15 cellular contexts compared by ENCODE assay signal in genomic region chr5:135007749-135008363, GRCh38. TPM values are rescaled to one million over a fixed set of nuclear protein-coding genes. Genes with fewer than 3 reads are reported as not detected.
DNase-seq lines count a peak whose midpoint lies in the region; ATAC-seq and TF ChIP-seq lines count a peak whose summit lies in the region.
"Had no signal": no experiment of that assay in that cellular context is flagged by ENCODE, and none has a peak within 500 bp of the region (broad histone marks: within the 10 kb centered on the region; RNA-seq: fewer than 3 reads in every experiment).

No MANE protein-coding gene starts in this region.

- no peak for ATAC-seq in GM18868 (IDR thresholded peaks at IDR 0.05; ENCODE audit: unreplicated experiment)
- ATAC-seq: A549, K562 had no signal

- H3K9me3 Mint-ChIP-seq in endodermal cell = no peaks in the 10 kb centered on the region
- H3K9me3 Mint-ChIP-seq in osteocyte (ENCODE audit: unreplicated experiment) = no peaks in the 10 kb centered on the region
- H3K9me3 Mint-ChIP-seq: CD8-positive, alpha-beta memory T cell; HFFc6 had no signal

- no peaks in the 10 kb centered on the region for H3K9me3 ChIP-seq in endodermal cell (ENCODE audit: control insufficient read depth, low read length)
- no peaks in the 10 kb centered on the region for H3K9me3 ChIP-seq in osteoblast (ENCODE audit: low read depth, low read length)
- H3K9me3 ChIP-seq: A549, HAP-1 had no signal

- H3K4me2 ChIP-seq in osteoblast (ENCODE audit: insufficient read depth, low read length) = no peak overlapping the region
- H3K4me2 ChIP-seq: A549 had no signal

- H3K4me3 Mint-ChIP-seq in endodermal cell (no peak overlapping the region), osteocyte (ENCODE audit: unreplicated experiment) (no peak overlapping the region)
- H3K4me3 Mint-ChIP-seq: CD8-positive, alpha-beta memory T cell; HFFc6 had no signal

- no peaks in the 10 kb centered on the region for H3K36me3 Mint-ChIP-seq in endodermal cell (ENCODE audit: low read depth)
- H3K36me3 Mint-ChIP-seq in osteocyte (ENCODE audit: unreplicated experiment) = no peaks in the 10 kb centered on the region

- DNase-seq in D341Med (ENCODE audit: low spot score) (peak; percentile 9), GM10248 (ENCODE audit: extremely low spot score) (peak; percentile 5), endodermal cell (peak; percentile 21), osteocyte (ENCODE audit: extremely low spot score, unreplicated experiment) (peak; percentile 79), osteoblast (ENCODE audit: insufficient read length, low spot score, missing footprints) (no peak), HuH-7 (ENCODE audit: low spot score) (no peak)
- DNase-seq: CD8-positive, alpha-beta memory T cell; DMS 273 treated with DMSO at 0.1 percent for 48 hours; GOT3; HFFc6 had no signal

- no peak overlapping the region for H3K27ac ChIP-seq in endodermal cell (ENCODE audit: low read depth, low read length)
- no peak overlapping the region for H3K27ac ChIP-seq in osteoblast (ENCODE audit: low read depth, low read length)
- H3K27ac ChIP-seq: A549, HL-60 had no signal

- H3K27ac Mint-ChIP-seq in endodermal cell (no peak overlapping the region), osteocyte (ENCODE audit: unreplicated experiment) (no peak overlapping the region)
- H3K27ac Mint-ChIP-seq: CD8-positive, alpha-beta memory T cell; HFFc6 had no signal

- H3K4me1 ChIP-seq in endodermal cell (ENCODE audit: control insufficient read depth, insufficient read depth, low read length) (no peaks in the 10 kb centered on the region), osteoblast (ENCODE audit: insufficient read depth, low read length) (no peaks in the 10 kb centered on the region)
- H3K4me1 ChIP-seq: A549, HAP-1 had no signal

- POLR2A ChIA-PET in GM10248 (lab: Yijun Ruan, JAX) = no interaction called here

- no peak overlapping the region for H2AFZ ChIP-seq in osteoblast (ENCODE audit: low read length)

- H3K79me2 ChIP-seq in osteoblast (ENCODE audit: insufficient read depth, low read length) = no peaks in the 10 kb centered on the region

- H3K27me3 Mint-ChIP-seq in endodermal cell (ENCODE audit: insufficient read depth) (peaks cover under 1% of the 10 kb centered on the region), osteocyte (ENCODE audit: unreplicated experiment) (peaks cover 2% of the 10 kb centered on the region)

- TF ChIP-seq CTCF in GM10248 (IDR thresholded peaks at IDR 0.05; ENCODE audit: control extremely low read depth, extremely low read depth, low read depth, missing control alignments) = no peak
- TF ChIP-seq CTCF in endodermal cell (conservative IDR thresholded peaks at IDR 0.05) = no peak
- no peak for TF ChIP-seq CTCF in osteocyte (IDR thresholded peaks at IDR 0.05)
- no peak for TF ChIP-seq CTCF in osteoblast (IDR thresholded peaks at IDR 0.05; ENCODE audit: extremely low read depth, low read depth, low read length)

- H3K27me3 ChIP-seq in endodermal cell (ENCODE audit: control insufficient read depth, insufficient read depth, low read length, poor library complexity, severe bottlenecking) (no peaks in the 10 kb centered on the region), osteoblast (ENCODE audit: insufficient read depth, low read length) (no peaks in the 10 kb centered on the region)

- no peak overlapping the region for H3K4me3 ChIP-seq in endodermal cell (ENCODE audit: low read length)
- H3K4me3 ChIP-seq in osteoblast (ENCODE audit: insufficient read depth, low read length) = no peak overlapping the region
- H3K4me3 ChIP-seq: A549, HAP-1, K562 had no signal

- H3K36me3 ChIP-seq in endodermal cell (ENCODE audit: control insufficient read depth, insufficient read depth, low read length) = no peaks in the 10 kb centered on the region
- no peaks in the 10 kb centered on the region for H3K36me3 ChIP-seq in osteoblast (ENCODE audit: insufficient read depth, low read length)
- H3K36me3 ChIP-seq: HAP-1 had no signal

- no peak overlapping the region for H3K9ac ChIP-seq in endodermal cell (ENCODE audit: extremely low read depth, low read length, poor library complexity, severe bottlenecking)

- no peaks in the 10 kb centered on the region for H3K4me1 Mint-ChIP-seq in endodermal cell
- no peaks in the 10 kb centered on the region for H3K4me1 Mint-ChIP-seq in osteocyte (ENCODE audit: unreplicated experiment)
- H3K4me1 Mint-ChIP-seq: CD8-positive, alpha-beta memory T cell had no signal

- CTCF ChIA-PET in GM10248 (lab: Yijun Ruan, JAX) = no interaction called here

- 81 to 82% methylated on average over 7 to 11 of the region's 11 CpGs for WGBS in endodermal cell (ENCODE audit: insufficient coverage in 1 of 2, insufficient read length in 1 of 2), 2 experiments

- H4K20me1 ChIP-seq in osteoblast (ENCODE audit: insufficient read depth, low read length) = no peaks in the 10 kb centered on the region

RNA-seq across cellular contexts. Expression of gene PITX1, which starts 26.2 kb away (rescaled TPM):
- total RNA-seq in endodermal cell (1 to 10 TPM; 1.3 to 2.4 TPM), osteocyte (0.13 TPM in 1 of 2 replicates, not detected in the other), osteoblast (8.3 and 9.8 TPM in 2 replicates)
- polyA plus RNA-seq in endodermal cell (2013, experiment 1 of 2) = 5.9 TPM
- polyA plus RNA-seq in endodermal cell (2013, experiment 2 of 2) = 5.7 TPM
- total RNA-seq: CD8-positive, alpha-beta memory T cell had no signal
- polyA plus RNA-seq: CD8-positive, alpha-beta memory T cell had no signal

RNA-seq across cellular contexts. Expression of gene CATSPER3, which starts 40.1 kb away (rescaled TPM):
- total RNA-seq in endodermal cell = under 1 TPM; 0.64 to 0.68 TPM
- 0.21 TPM for polyA plus RNA-seq in endodermal cell (2013, experiment 1 of 2)
- not detected for polyA plus RNA-seq in endodermal cell (2013, experiment 2 of 2)
- total RNA-seq in osteocyte = not detected in 2 replicates
- 0.29 and 0.36 TPM in 2 replicates for total RNA-seq in osteoblast

Comparison
In these comparisons a context has a peak if more than half of its experiments do, and no peak if none do; other contexts are left out.
1. DNase-seq: peak in D341Med (single experiment), GM10248 (single experiment), endodermal cell (single experiment) and osteocyte (single experiment); none in osteoblast (single experiment) and HuH-7 (single experiment).